In genomic region chr6:45566882-45567281, GRCh38 we compare ENCODE assay signal across 19 cellular contexts.
A peak's percentile ranks its signal among the peaks of the same experiment; 100 is the strongest.
DNase-seq lines count a peak whose midpoint lies in the region; ATAC-seq and TF ChIP-seq lines count a peak whose summit lies in the region.
"Had no signal": no experiment of that assay in that cellular context is flagged by ENCODE, and none has a peak within 500 bp of the region (broad histone marks: within the 10 kb centered on the region; RNA-seq: fewer than 3 reads in every experiment).

No MANE protein-coding gene starts in this region.

- H3K4me1 ChIP-seq in GM23338 (ENCODE audit: insufficient read depth), result no peaks in the 10 kb centered on the region
- peaks cover 19% of the 10 kb centered on the region for H3K4me1 ChIP-seq in RWPE2 (ENCODE audit: insufficient read depth, poor library complexity, severe bottlenecking)
- H3K4me1 ChIP-seq in neural progenitor cell, result peaks cover 15% of the 10 kb centered on the region
- H3K4me1 ChIP-seq: gastroesophageal sphincter, parathyroid adenoma had no signal

- no peak overlapping the region for H3K9ac ChIP-seq in neural progenitor cell
- H3K9ac ChIP-seq: parathyroid adenoma had no signal

- H3K27ac ChIP-seq in GM23338 (ENCODE audit: low read depth), result no peak overlapping the region
- peak overlapping the region; percentile 8 for H3K27ac ChIP-seq in RWPE2 (ENCODE audit: poor library complexity, severe bottlenecking)
- H3K27ac ChIP-seq in neural progenitor cell, result no peak overlapping the region
- H3K27ac ChIP-seq: C4-2B, gastroesophageal sphincter, parathyroid adenoma had no signal

- ATAC-seq in GM23338 (peak; percentile 81), RWPE2 (ENCODE audit: low read depth) (peak; percentile 90)
- no peak for ATAC-seq in activated CD8-positive, alpha-beta memory T cell treated with anti-CD3 and anti-CD28 coated beads, Interleukin-2, amount 10 ng/mL, durations not matched to agents 7 days and 5 days
- ATAC-seq: gastroesophageal sphincter had no signal

- H3K4me3 ChIP-seq in GM23338, result no peak overlapping the region
- no peak overlapping the region for H3K4me3 ChIP-seq in RWPE2 (ENCODE audit: severe bottlenecking)
- no peak overlapping the region for H3K4me3 ChIP-seq in fibroblast of the aortic adventitia (ENCODE audit: low read depth, low read length)
- H3K4me3 ChIP-seq in neural progenitor cell, result no peak overlapping the region
- H3K4me3 ChIP-seq: gastroesophageal sphincter had no signal

- H2AFZ ChIP-seq in GM23338 (no peak overlapping the region), neural progenitor cell (replicated peaks) (no peak overlapping the region)
- H2AFZ ChIP-seq: parathyroid adenoma had no signal

- H3K9me3 ChIP-seq in RWPE2 (ENCODE audit: severe bottlenecking), result no peaks in the 10 kb centered on the region
- H3K9me3 ChIP-seq in neural progenitor cell (ENCODE audit: low read depth), result no peaks in the 10 kb centered on the region
- H3K9me3 ChIP-seq: gastroesophageal sphincter had no signal

- H3K9me3 Mint-ChIP-seq in GM23338 (no peaks in the 10 kb centered on the region), neural progenitor cell (no peaks in the 10 kb centered on the region)
- H3K9me3 Mint-ChIP-seq in activated CD8-positive, alpha-beta memory T cell treated with anti-CD3 and anti-CD28 coated beads, Interleukin-2, amount 10 ng/mL, durations not matched to agents 7 days and 5 days (ENCODE audit: low read depth), result peaks cover 6% of the 10 kb centered on the region
- H3K9me3 Mint-ChIP-seq: T-helper 2 cell treated with Interferon-gamma antibody and Interleukin-4, amounts not matched to agents 5 μg/mL and 100 μg/mL, for 36 hours had no signal

- H3K4me2 ChIP-seq in GM23338 (no peak overlapping the region), neural progenitor cell (peak overlapping the region; percentile 34)

- DNase-seq in GM23338 (ENCODE audit: low spot score), result peak; percentile 53
- DNase-seq in RWPE2 (ENCODE audit: low spot score), result no peak
- DNase-seq in fibroblast of the aortic adventitia (ENCODE audit: low read depth), result peak; percentile 31
- DNase-seq in neural progenitor cell (ENCODE audit: low spot score), result peak; percentile 82
- DNase-seq in stimulated activated naive CD4-positive, alpha-beta T cell treated with Interleukin-2 at 50 U/mL for 16 hours (lab: John Stamatoyannopoulos, UW), result no peak
- no peak for DNase-seq in activated gamma-delta T cell (lab: John Stamatoyannopoulos, UW)
- no peak for DNase-seq in DMS114 treated with DMSO at 0.1 percent for 48 hours (lab: John Stamatoyannopoulos, UW; ENCODE audit: unreplicated experiment)
- no peak for DNase-seq in activated CD8-positive, alpha-beta memory T cell treated with anti-CD3 and anti-CD28 coated beads, Interleukin-2, amount 10 ng/mL, durations not matched to agents 7 days and 5 days
- DNase-seq: activated CD4-positive, alpha-beta T cell treated with anti-CD3 and anti-CD28 coated beads, Interleukin-2, amount 50 U/mL, for 48 hours; activated gamma-delta T cell treated with Interleukin-2 at 50 U/mL for 16 hours; NCI-H2029; OCI-M1; stimulated activated CD4-positive, alpha-beta T cell treated with anti-CD3 and anti-CD28 coated beads, Interleukin-4, amount 100 ng/mL, for 1 hour had no signal

- H3K4me1 Mint-ChIP-seq in GM23338, result peaks cover 5% of the 10 kb centered on the region; the same call in 2 of the 3 replicates
- H3K4me1 Mint-ChIP-seq in neural progenitor cell, result peaks cover 9% of the 10 kb centered on the region
- H3K4me1 Mint-ChIP-seq in activated CD8-positive, alpha-beta memory T cell treated with anti-CD3 and anti-CD28 coated beads, Interleukin-2, amount 10 ng/mL, durations not matched to agents 7 days and 5 days, result peaks cover 2% of the 10 kb centered on the region
- H3K4me1 Mint-ChIP-seq: IgD-negative memory B cell had no signal

- CTCF ChIA-PET in activated CD8-positive, alpha-beta memory T cell treated with anti-CD3 and anti-CD28 coated beads, Interleukin-2, amount 10 ng/mL, durations not matched to agents 7 days and 5 days (lab: Charles Lee), result no interaction called here

- peaks cover 9% of the 10 kb centered on the region; the same call in 1 of the 2 replicates for H3K9me2 ChIP-seq in GM23338 (ENCODE audit: insufficient read depth)

- H3K27me3 Mint-ChIP-seq in GM23338 (ENCODE audit: insufficient read depth, low read depth, poor library complexity) (no peaks in the 10 kb centered on the region), neural progenitor cell (ENCODE audit: insufficient read depth, low read depth) (peaks cover 2% of the 10 kb centered on the region)
- peaks cover 5% of the 10 kb centered on the region for H3K27me3 Mint-ChIP-seq in activated CD8-positive, alpha-beta memory T cell treated with anti-CD3 and anti-CD28 coated beads, Interleukin-2, amount 10 ng/mL, durations not matched to agents 7 days and 5 days
- H3K27me3 Mint-ChIP-seq: stimulated activated naive CD8-positive, alpha-beta T cell treated with anti-CD3 and anti-CD28 coated beads, Interleukin-15, Interleukin-2, amounts not matched to agents 100 ng/mL and 50 ng/mL, for 24 hours had no signal

- TF ChIP-seq CTCF in GM23338 (conservative IDR thresholded peaks at IDR 0.05; ENCODE audit: low read depth in 2 of 2) (no peak), RWPE2 (IDR thresholded peaks at IDR 0.05; ENCODE audit: poor library complexity, severe bottlenecking) (no peak), fibroblast of the aortic adventitia (IDR thresholded peaks at IDR 0.05; ENCODE audit: insufficient read depth, low read length) (no peak), neural progenitor cell (IDR thresholded peaks at IDR 0.05) (no peak)

- no peak overlapping the region for H3K4me3 Mint-ChIP-seq in GM23338
- H3K4me3 Mint-ChIP-seq in neural progenitor cell, result no peak overlapping the region
- H3K4me3 Mint-ChIP-seq in activated CD8-positive, alpha-beta memory T cell treated with anti-CD3 and anti-CD28 coated beads, Interleukin-2, amount 10 ng/mL, durations not matched to agents 7 days and 5 days, result no peak overlapping the region
- H3K4me3 Mint-ChIP-seq: IgD-negative memory B cell; stimulated activated naive CD8-positive, alpha-beta T cell treated with anti-CD3 and anti-CD28 coated beads, Interleukin-15, Interleukin-2, amounts not matched to agents 100 ng/mL and 50 ng/mL, for 24 hours; T-helper 2 cell treated with Interferon-gamma antibody and Interleukin-4, amounts not matched to agents 5 μg/mL and 100 μg/mL, for 36 hours had no signal

- H3K27me3 ChIP-seq in GM23338 (ENCODE audit: insufficient read depth) (no peaks in the 10 kb centered on the region), RWPE2 (ENCODE audit: insufficient read depth, poor library complexity, severe bottlenecking) (no peaks in the 10 kb centered on the region), neural progenitor cell (no peaks in the 10 kb centered on the region)

- H3F3A ChIP-seq in GM23338 (replicated peaks; ENCODE audit: low read depth) (no peaks in the 10 kb centered on the region), neural progenitor cell (ENCODE audit: low read depth) (no peaks in the 10 kb centered on the region)

- no peaks in the 10 kb centered on the region for H3K79me2 ChIP-seq in GM23338 (replicated peaks; ENCODE audit: insufficient read depth)
- H3K79me2 ChIP-seq in neural progenitor cell (ENCODE audit: low read depth), result no peaks in the 10 kb centered on the region
- H3K79me2 ChIP-seq: parathyroid adenoma had no signal

- H3K36me3 ChIP-seq in GM23338 (ENCODE audit: insufficient read depth) (no peaks in the 10 kb centered on the region), RWPE2 (ENCODE audit: low read depth) (no peaks in the 10 kb centered on the region), neural progenitor cell (no peaks in the 10 kb centered on the region)
- H3K36me3 ChIP-seq: gastroesophageal sphincter had no signal

- no peaks in the 10 kb centered on the region for H3K36me3 Mint-ChIP-seq in GM23338 (ENCODE audit: low read depth)
- H3K36me3 Mint-ChIP-seq in neural progenitor cell, result no peaks in the 10 kb centered on the region
- H3K36me3 Mint-ChIP-seq in activated CD8-positive, alpha-beta memory T cell treated with anti-CD3 and anti-CD28 coated beads, Interleukin-2, amount 10 ng/mL, durations not matched to agents 7 days and 5 days, result peaks cover 5% of the 10 kb centered on the region
- H3K36me3 Mint-ChIP-seq: IgD-negative memory B cell had no signal

- H3K27ac Mint-ChIP-seq in GM23338, result no peak overlapping the region
- H3K27ac Mint-ChIP-seq in neural progenitor cell, result no peak overlapping the region
- H3K27ac Mint-ChIP-seq in activated CD8-positive, alpha-beta memory T cell treated with anti-CD3 and anti-CD28 coated beads, Interleukin-2, amount 10 ng/mL, durations not matched to agents 7 days and 5 days, result no peak overlapping the region
- H3K27ac Mint-ChIP-seq: IgD-negative memory B cell; stimulated activated naive CD8-positive, alpha-beta T cell treated with anti-CD3 and anti-CD28 coated beads, Interleukin-15, Interleukin-2, amounts not matched to agents 100 ng/mL and 50 ng/mL, for 24 hours; T-helper 2 cell treated with Interferon-gamma antibody and Interleukin-4, amounts not matched to agents 5 μg/mL and 100 μg/mL, for 36 hours had no signal

- H4K20me1 ChIP-seq in GM23338 (replicated peaks; ENCODE audit: insufficient read depth), result no peaks in the 10 kb centered on the region
- H4K20me1 ChIP-seq in neural progenitor cell (ENCODE audit: low read depth), result no peaks in the 10 kb centered on the region

TF ChIP-seq in GM23338, 12 proteins besides CTCF, POLR2A, EP300 and RAD21 (continues in another document):
- TF ChIP-seq NANOG (IDR thresholded peaks at IDR 0.05; ENCODE audit: borderline replicate concordance), result no peak
- TF ChIP-seq EZH2phosphoT487 (IDR thresholded peaks at IDR 0.05; ENCODE audit: unreplicated experiment), result no peak
- no peak for TF ChIP-seq ETS1 (IDR thresholded peaks at IDR 0.05)
- TF ChIP-seq CREB1 (CRISPR knock-in tag; IDR thresholded peaks at IDR 0.05; ENCODE audit: low read depth), result no peak
- TF ChIP-seq JUNB (IDR thresholded peaks at IDR 0.05; ENCODE audit: unreplicated experiment), result no peak
- no peak for TF ChIP-seq POLR2AphosphoS5 (IDR thresholded peaks at IDR 0.05; ENCODE audit: low read depth)
- no peak for TF ChIP-seq ZNF331 (CRISPR knock-in tag; IDR thresholded peaks at IDR 0.05; ENCODE audit: low read depth)
- TF ChIP-seq EZH2 (IDR thresholded peaks at IDR 0.05; ENCODE audit: low read depth, unreplicated experiment), result no peak

Comparison
In these comparisons a context has a peak if more than half of its experiments do, and no peak if none do; other contexts are left out.
1. DNase-seq: peak in GM23338 (single experiment), fibroblast of the aortic adventitia (single experiment) and neural progenitor cell (single experiment); none in RWPE2 (single experiment), stimulated activated naive CD4-positive, alpha-beta T cell treated with Interleukin-2 at 50 U/mL for 16 hours (single experiment), activated gamma-delta T cell (single experiment), DMS114 treated with DMSO at 0.1 percent for 48 hours (single experiment) and activated CD8-positive, alpha-beta memory T cell treated with anti-CD3 and anti-CD28 coated beads, Interleukin-2, amount 10 ng/mL, durations not matched to agents 7 days and 5 days (single experiment).